ENCODE assay signal across 2 cellular contexts in genomic region chr16:81665588-81665987, GRCh38.
TF ChIP-seq lines count a peak whose summit lies in the region.

No MANE protein-coding gene starts in this region.

TF ChIP-seq in IMR-90, 13 proteins besides CTCF, POLR2A, EP300 and RAD21:
- no peak for TF ChIP-seq NFE2L2 (IDR thresholded peaks at IDR 0.05; ENCODE audit: low read depth, low read length)
- no peak for TF ChIP-seq RFX5 (IDR thresholded peaks at IDR 0.05; ENCODE audit: low read depth, low read length)
- TF ChIP-seq MAFK (IDR thresholded peaks at IDR 0.05; ENCODE audit: low read depth, low read length), result no peak

TF ChIP-seq in H1, 55 proteins besides CTCF, POLR2A, EP300 and RAD21:
- no peak for TF ChIP-seq ATF3 (IDR thresholded peaks at IDR 0.05; ENCODE audit: insufficient read depth, low read depth, low read length)
TF ChIP-seq in H1: peak in this region for 0.
